17 cellular contexts compared by ENCODE assay signal in genomic region chr20:15487030-15487429, GRCh38.
DNase-seq lines count a peak whose midpoint lies in the region; ATAC-seq and TF ChIP-seq lines count a peak whose summit lies in the region.
"Had no signal": no experiment of that assay in that cellular context is flagged by ENCODE, and none has a peak within 500 bp of the region (broad histone marks: within the 10 kb centered on the region; RNA-seq: fewer than 3 reads in every experiment).

No MANE protein-coding gene starts in this region.

- no peak overlapping the region for H3K4me2 ChIP-seq in SK-N-SH
- H3K4me2 ChIP-seq: GM23338 had no signal

- H3K4me1 ChIP-seq in SK-N-SH (ENCODE audit: control insufficient read depth in 1 of 2, insufficient read depth in 2 of 2, low read depth in 1 of 2, low read length in 1 of 2), result no peaks in the 10 kb centered on the region; a peak in 1 of 4 replicates
- peaks cover 11% of the 10 kb centered on the region for H3K4me1 ChIP-seq in SJCRH30
- H3K4me1 ChIP-seq in upper lobe of right lung, result no peaks in the 10 kb centered on the region

- H3K79me2 ChIP-seq in SK-N-SH (ENCODE audit: insufficient read depth), result no peaks in the 10 kb centered on the region

- no peaks in the 10 kb centered on the region for H3K36me3 ChIP-seq in SK-N-SH (replicated peaks in 1 of 2; ENCODE audit: control insufficient read depth in 1 of 2, insufficient read depth in 2 of 2, low read length in 1 of 2)
- H3K36me3 ChIP-seq in SJCRH30, result no peaks in the 10 kb centered on the region
- H3K36me3 ChIP-seq in kidney epithelial cell (ENCODE audit: control insufficient read depth, insufficient read depth, low read length), result no peaks in the 10 kb centered on the region
- H3K36me3 ChIP-seq in upper lobe of right lung, result no peaks in the 10 kb centered on the region

- H3K9me3 ChIP-seq in SK-N-SH (no peaks in the 10 kb centered on the region), SJCRH30 (replicated peaks) (no peaks in the 10 kb centered on the region), upper lobe of right lung (no peaks in the 10 kb centered on the region)

- TF ChIP-seq CTCF in SK-N-SH (IDR thresholded peaks at IDR 0.05) (no peak), kidney epithelial cell (IDR thresholded peaks at IDR 0.05; ENCODE audit: insufficient read depth, low read length, poor library complexity, severe bottlenecking) (no peak), upper lobe of right lung (IDR thresholded peaks at IDR 0.05) (no peak)

- no peak for DNase-seq in SK-N-SH
- DNase-seq in SJCRH30, result no peak
- DNase-seq in kidney epithelial cell (ENCODE audit: low read depth), result peak; percentile 0
- DNase-seq in upper lobe of right lung, result no peak
- DNase-seq in iPS-NIHi11 (ENCODE audit: low spot score), result no peak
- no peak for DNase-seq in stimulated activated naive CD8-positive, alpha-beta T cell treated with anti-CD3 and anti-CD28 coated beads, Interleukin-15, Interleukin-2, amounts not matched to agents 100 U/mL and 50 U/mL, for 24 hours
- no peak for DNase-seq in activated CD4-positive, alpha-beta T cell treated with anti-CD3 and anti-CD28 coated beads, Interleukin-2, amount 50 U/mL, for 1 hour
- DNase-seq: AML-193; CD4-positive, CD25-positive, alpha-beta regulatory T cell; KG1; NCI-H1092; NCI-H1694; SIG-M5 had no signal

- POLR2A ChIA-PET in SK-N-SH (lab: Yijun Ruan, JAX), result no interaction called here

- no peak for TF ChIP-seq EP300 in SK-N-SH (IDR thresholded peaks at IDR 0.05; ENCODE audit: borderline replicate concordance in 1 of 2, low read depth in 1 of 2, low read length in 1 of 2)

- WGBS in SK-N-SH (ENCODE audit: low lambda C conversion rate), result 31% methylated on average over 2 of the region's 2 CpGs

- H3K27ac ChIP-seq in SK-N-SH (ENCODE audit: low read depth in 2 of 2, low read length in 1 of 2) (no peak overlapping the region), SJCRH30 (peak overlapping the region; percentile 29; the same call in 1 of the 2 replicates), upper lobe of right lung (no peak overlapping the region)
- H3K27ac ChIP-seq: 22Rv1, HL-60 had no signal

- no peak overlapping the region for H2AFZ ChIP-seq in SK-N-SH (ENCODE audit: low read depth)
- H2AFZ ChIP-seq: GM23338 had no signal

- no peak for TF ChIP-seq RAD21 in SK-N-SH (IDR thresholded peaks at IDR 0.05; ENCODE audit: low read length)

- H3K27me3 ChIP-seq in SK-N-SH (ENCODE audit: insufficient read depth) (no peaks in the 10 kb centered on the region), SJCRH30 (no peaks in the 10 kb centered on the region), kidney epithelial cell (ENCODE audit: control insufficient read depth, insufficient read depth, low read length) (no peaks in the 10 kb centered on the region), upper lobe of right lung (no peaks in the 10 kb centered on the region)

- H4K20me1 ChIP-seq in SK-N-SH (ENCODE audit: insufficient read depth), result no peaks in the 10 kb centered on the region

- H3F3A ChIP-seq in SK-N-SH (replicated peaks; ENCODE audit: insufficient read depth), result no peaks in the 10 kb centered on the region

- no peaks in the 10 kb centered on the region for H3K9me2 ChIP-seq in SK-N-SH

- intact Hi-C loops in upper lobe of right lung (cut with DNase I), result no loop called here

- H3K4me3 ChIP-seq in SK-N-SH (ENCODE audit: low read depth in 2 of 2, low read length in 1 of 2) (no peak overlapping the region), SJCRH30 (no peak overlapping the region), kidney epithelial cell (ENCODE audit: low read depth, low read length) (no peak overlapping the region), upper lobe of right lung (no peak overlapping the region)
- H3K4me3 ChIP-seq: GM23338 had no signal

- CTCF ChIA-PET in SK-N-SH (lab: Yijun Ruan, JAX), result no interaction called here

- ATAC-seq in SK-N-SH treated with all-trans-retinoic acid at 6 μM for 48 hours (peak; percentile 50; the same call in 2 of the 3 replicates), upper lobe of right lung (peak; percentile 76)
- no peak for ATAC-seq in stimulated activated naive CD8-positive, alpha-beta T cell treated with anti-CD3 and anti-CD28 coated beads, Interleukin-15, Interleukin-2, amounts not matched to agents 100 U/mL and 50 U/mL, for 24 hours
- ATAC-seq: GM23338 had no signal

- no peak overlapping the region for H3K9ac ChIP-seq in SK-N-SH

TF ChIP-seq in SK-N-SH treated with all-trans-retinoic acid at 6 μM for 48 hours, 23 proteins besides CTCF, POLR2A, EP300 and RAD21:
- TF ChIP-seq CSDC2 (CRISPR knock-in tag; IDR thresholded peaks at IDR 0.05) (no peak), ISL1 (CRISPR knock-in tag; IDR thresholded peaks at IDR 0.05) (peak; percentile 60; the same call in 1 of the 2 replicates), TOX (CRISPR knock-in tag; IDR thresholded peaks at IDR 0.05; ENCODE audit: borderline replicate concordance) (no peak), CSRNP3 (CRISPR knock-in tag; IDR thresholded peaks at IDR 0.05) (peak; percentile 51; the same call in 1 of the 2 replicates)

TF ChIP-seq in SK-N-SH, 30 proteins besides CTCF, POLR2A, EP300 and RAD21:
- no peak for TF ChIP-seq NFIC (IDR thresholded peaks at IDR 0.05; ENCODE audit: borderline replicate concordance)
- TF ChIP-seq EZH2phosphoT487 (IDR thresholded peaks at IDR 0.05; ENCODE audit: borderline replicate concordance, low read depth), result no peak
- TF ChIP-seq FOXM1 (IDR thresholded peaks at IDR 0.05; ENCODE audit: low read depth), result no peak
- TF ChIP-seq PBX3 (IDR thresholded peaks at IDR 0.05), result no peak
- TF ChIP-seq NRF1 (IDR thresholded peaks at IDR 0.05; ENCODE audit: low read depth, low read length), result no peak
- no peak for TF ChIP-seq ZBTB33 (IDR thresholded peaks at IDR 0.05; ENCODE audit: borderline replicate concordance, low read depth)
- TF ChIP-seq USF1 (IDR thresholded peaks at IDR 0.05; ENCODE audit: borderline replicate concordance, low read depth), result no peak
- no peak for TF ChIP-seq GABPA (IDR thresholded peaks at IDR 0.05; ENCODE audit: low read depth)
- TF ChIP-seq YY1 (IDR thresholded peaks at IDR 0.05; ENCODE audit: low read depth), result no peak
- TF ChIP-seq RXRA (IDR thresholded peaks at IDR 0.05; ENCODE audit: borderline replicate concordance, low read depth), result no peak
- TF ChIP-seq REST (IDR thresholded peaks at IDR 0.05; ENCODE audit: low read depth, low read length), result no peak
